In the genomic region with DNA sequence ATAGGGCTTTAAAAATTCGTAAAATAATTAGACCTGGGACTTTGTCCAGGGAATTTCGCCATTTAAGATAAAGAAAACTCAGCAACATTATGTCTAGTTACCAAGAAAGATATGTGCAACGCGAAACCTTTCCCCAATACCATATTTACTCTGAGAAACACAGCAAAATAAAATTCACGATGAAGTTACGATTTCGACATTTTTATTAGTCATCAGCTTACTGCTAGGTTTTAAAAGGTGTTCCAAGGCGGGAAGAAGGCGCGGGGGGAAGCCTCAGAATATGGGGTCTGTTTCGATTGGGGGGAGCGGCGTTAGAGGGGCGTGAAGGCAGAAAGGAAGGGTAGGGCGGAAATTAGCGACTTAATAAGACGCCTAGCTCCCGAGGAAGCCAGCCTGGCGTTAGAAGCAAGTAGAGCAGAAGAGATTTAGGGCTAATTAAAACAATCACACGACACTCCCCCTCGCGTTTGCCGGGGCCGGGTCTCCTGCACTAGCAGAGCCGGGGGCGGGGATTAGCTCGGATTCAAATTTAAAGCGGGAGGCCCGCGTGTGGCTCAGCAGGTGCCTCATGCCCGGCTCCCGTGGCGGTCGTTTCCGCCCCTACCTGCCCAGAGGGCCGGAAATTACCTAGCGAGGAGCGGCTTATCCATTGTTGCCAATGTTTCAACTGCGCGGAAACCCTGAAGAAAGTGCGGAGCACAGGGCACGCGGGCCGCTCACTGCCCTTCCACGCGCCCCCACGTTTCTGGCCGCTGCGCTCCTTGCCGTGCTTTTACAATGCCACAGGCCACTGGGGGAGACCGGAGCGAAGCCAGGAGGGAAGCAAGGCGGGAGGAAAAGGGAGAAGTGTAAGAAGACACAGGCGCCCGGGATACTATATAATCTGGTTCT, we compare ENCODE assay signal across 1 cellular context.
TF ChIP-seq lines count a peak whose summit lies in the region.

No MANE protein-coding gene starts in this region.

TF ChIP-seq in neural cell, 6 proteins besides CTCF, POLR2A, EP300 and RAD21 (continued from another document):
- TF ChIP-seq, protein P1, sequence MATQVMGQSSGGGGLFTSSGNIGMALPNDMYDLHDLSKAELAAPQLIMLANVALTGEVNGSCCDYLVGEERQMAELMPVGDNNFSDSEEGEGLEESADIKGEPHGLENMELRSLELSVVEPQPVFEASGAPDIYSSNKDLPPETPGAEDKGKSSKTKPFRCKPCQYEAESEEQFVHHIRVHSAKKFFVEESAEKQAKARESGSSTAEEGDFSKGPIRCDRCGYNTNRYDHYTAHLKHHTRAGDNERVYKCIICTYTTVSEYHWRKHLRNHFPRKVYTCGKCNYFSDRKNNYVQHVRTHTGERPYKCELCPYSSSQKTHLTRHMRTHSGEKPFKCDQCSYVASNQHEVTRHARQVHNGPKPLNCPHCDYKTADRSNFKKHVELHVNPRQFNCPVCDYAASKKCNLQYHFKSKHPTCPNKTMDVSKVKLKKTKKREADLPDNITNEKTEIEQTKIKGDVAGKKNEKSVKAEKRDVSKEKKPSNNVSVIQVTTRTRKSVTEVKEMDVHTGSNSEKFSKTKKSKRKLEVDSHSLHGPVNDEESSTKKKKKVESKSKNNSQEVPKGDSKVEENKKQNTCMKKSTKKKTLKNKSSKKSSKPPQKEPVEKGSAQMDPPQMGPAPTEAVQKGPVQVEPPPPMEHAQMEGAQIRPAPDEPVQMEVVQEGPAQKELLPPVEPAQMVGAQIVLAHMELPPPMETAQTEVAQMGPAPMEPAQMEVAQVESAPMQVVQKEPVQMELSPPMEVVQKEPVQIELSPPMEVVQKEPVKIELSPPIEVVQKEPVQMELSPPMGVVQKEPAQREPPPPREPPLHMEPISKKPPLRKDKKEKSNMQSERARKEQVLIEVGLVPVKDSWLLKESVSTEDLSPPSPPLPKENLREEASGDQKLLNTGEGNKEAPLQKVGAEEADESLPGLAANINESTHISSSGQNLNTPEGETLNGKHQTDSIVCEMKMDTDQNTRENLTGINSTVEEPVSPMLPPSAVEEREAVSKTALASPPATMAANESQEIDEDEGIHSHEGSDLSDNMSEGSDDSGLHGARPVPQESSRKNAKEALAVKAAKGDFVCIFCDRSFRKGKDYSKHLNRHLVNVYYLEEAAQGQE (IDR thresholded peaks at IDR 0.05; ENCODE audit: borderline replicate concordance) = no peak
- TF ChIP-seq SMC3 (conservative IDR thresholded peaks at IDR 0.05; ENCODE audit: poor library complexity) = peak; percentile 47
- TF ChIP-seq EZH2 (IDR thresholded peaks at IDR 0.05; ENCODE audit: borderline replicate concordance, insufficient read depth, low read length, poor library complexity, severe bottlenecking) = no peak
- TF ChIP-seq POLR2AphosphoS5 (IDR thresholded peaks at IDR 0.05) = peak; percentile 47
